ENCODE assay signal across 29 cellular contexts in the genomic region with DNA sequence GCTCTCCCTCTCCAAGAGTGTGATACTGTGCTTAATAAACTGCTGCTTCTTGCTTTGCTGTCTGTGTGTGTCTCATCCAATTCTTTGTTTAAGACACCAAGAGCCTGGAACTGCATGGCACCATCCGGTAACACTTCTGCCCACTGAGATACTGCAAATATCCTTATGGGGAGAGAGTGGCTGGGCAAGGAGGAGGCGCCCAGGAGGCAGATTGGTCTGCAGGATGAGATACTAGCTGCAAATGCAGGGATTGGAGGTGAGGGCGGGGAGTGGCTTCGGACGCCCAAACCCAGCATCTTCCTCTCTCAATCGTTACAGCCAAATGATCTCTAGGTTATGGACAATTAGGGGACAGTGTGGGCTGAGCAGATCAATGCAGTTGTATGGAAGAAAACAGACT. TPM values are rescaled to one million over a fixed set of nuclear protein-coding genes. Genes with fewer than 3 reads are reported as not detected.
DNase-seq lines count a peak whose midpoint lies in the region; ATAC-seq, FAIRE-seq and TF ChIP-seq lines count a peak whose summit lies in the region.
"Had no signal": no experiment of that assay in that cellular context is flagged by ENCODE, and none has a peak within 500 bp of the region (broad histone marks: within the 10 kb centered on the region; RNA-seq: fewer than 3 reads in every experiment).

No MANE protein-coding gene starts in this region.

- peak overlapping the region in 1 of 10 experiments; percentile 1; a peak in 1 of 20 replicates for H3K4me3 ChIP-seq in BLaER1 treated with 17β-estradiol and CSF1 and Interleukin-3, amounts not matched to agents 10 nM and 100 nM
- H3K4me3 ChIP-seq in HL-60 (replicated peaks; ENCODE audit: insufficient read depth, low read length) = no peak overlapping the region
- H3K4me3 ChIP-seq in H1 (ENCODE audit: extremely low read depth in 1 of 4, insufficient read depth in 2 of 4, low read depth in 3 of 4, low read length in 4 of 4) = peak overlapping the region in 2 of 4 experiments; percentile 1 to 42; a peak in 5 of 8 replicates
- H3K4me3 ChIP-seq: Peyer's patch had no signal

- DNase-seq in HL-60 (ENCODE audit: low read depth in 1 of 2, low spot score in 1 of 2) (no peak), H1 (ENCODE audit: low read depth in 1 of 2, low spot score in 2 of 2) (peak in 1 of 2 experiments; percentile 57), middle frontal gyrus (ENCODE audit: extremely low spot score, low spot score) (peak; percentile 42), NCI-H1436 (lab: John Stamatoyannopoulos, UW) (no peak), head of caudate nucleus (no peak), SW480 (ENCODE audit: low spot score) (no peak)
- DNase-seq: activated naive CD4-positive, alpha-beta T cell treated with anti-CD3 and anti-CD28 coated beads, Interleukin-2, amount 10 ng/mL, durations not matched to agents 7 days and 5 days; BE2C; hippocampal formation; IMR-90; NCI-H146; NCI-H82; occipital lobe; Peyer's patch; SHP77; stimulated activated CD4-positive, alpha-beta T cell treated with anti-CD3 and anti-CD28 coated beads, Interleukin-15, amount 100 ng/mL, for 24 hours; stimulated activated CD4-positive, alpha-beta T cell treated with anti-CD3 and anti-CD28 coated beads, Interleukin-4, amount 100 ng/mL, for 4 hours; stimulated activated naive B cell treated with anti-CD40 and anti-IgM and Interleukin-4, amounts not matched to agents 10 μg/mL and 1 μg/mL and 100 μg/mL, for 72 hours; substantia nigra; trophoblast cell had no signal

- H3K36me3 ChIP-seq in BLaER1 treated with 17β-estradiol and CSF1 and Interleukin-3, amounts not matched to agents 10 nM and 100 nM = peaks cover 0 to 23% (median 5%) of the 10 kb centered on the region in 11 experiments; a peak in 9 of 22 replicates
- no peaks in the 10 kb centered on the region for H3K36me3 ChIP-seq in H1 (ENCODE audit: control insufficient read depth in 2 of 4, insufficient read depth in 4 of 4, low read length in 3 of 4)
- H3K36me3 ChIP-seq: BE2C, Peyer's patch had no signal

- no peaks in the 10 kb centered on the region for H4K20me1 ChIP-seq in BLaER1 treated with 17β-estradiol and CSF1 and Interleukin-3, amounts not matched to agents 10 nM and 100 nM
- H4K20me1 ChIP-seq in H1 (replicated peaks in 1 of 2; ENCODE audit: control insufficient read depth in 1 of 2, insufficient read depth in 2 of 2, low read length in 2 of 2) = no peaks in the 10 kb centered on the region

- FAIRE-seq in H1 (lab: Jason Lieb, UNC) = peak; percentile 90
- FAIRE-seq: GM12891 had no signal

- CTCF ChIA-PET in H1 (lab: Charles Lee; ENCODE audit: partially characterized antibody) = interaction anchor here (1.0 to 4.0 kb wide), 3 partner anchors 17 to 298 kb away, joined by 3 to 21 read pairs (median 3); no protein-coding TSS in a partner anchor

- no peak overlapping the region for H2BK120ac ChIP-seq in H1 (replicated peaks; ENCODE audit: low read depth, low read length)

- H3K27ac ChIP-seq in BLaER1 treated with 17β-estradiol and CSF1 and Interleukin-3, amounts not matched to agents 10 nM and 100 nM = peak overlapping the region in 8 of 11 experiments; percentile 72 to 99 (median 94); a peak in 15 of 22 replicates
- peak overlapping the region; percentile 87; the same call in 1 of the 2 replicates for H3K27ac ChIP-seq in HL-60 (replicated peaks)
- no peak overlapping the region for H3K27ac ChIP-seq in H1 (ENCODE audit: low read depth, low read length)
- H3K27ac ChIP-seq: epithelial cell of prostate, Peyer's patch had no signal

- no peak for TF ChIP-seq POLR2A in H1 (IDR thresholded peaks at IDR 0.05; ENCODE audit: control extremely low read depth in 1 of 2, low read depth in 2 of 2, low read length in 2 of 2)

- no peak for TF ChIP-seq RAD21 in H1 (IDR thresholded peaks at IDR 0.05 in 1 of 2, conservative IDR thresholded peaks at IDR 0.05 in 1 of 2; ENCODE audit: low read depth in 2 of 2, low read length in 2 of 2)

- H3K56ac ChIP-seq in H1 (replicated peaks; ENCODE audit: insufficient read length, low read depth, low read length) = no peak overlapping the region

- intact Hi-C loops in head of caudate nucleus (cut with DNase I) = no loop called here

- no peak overlapping the region for H3K14ac ChIP-seq in H1 (ENCODE audit: insufficient read length)

- no peak for TF ChIP-seq EP300 in H1 (IDR thresholded peaks at IDR 0.05; ENCODE audit: borderline replicate concordance in 1 of 2, low read depth in 2 of 2, low read length in 2 of 2)

- 10% methylated on average over 6 of the region's 6 CpGs; no CpG with 5 or more reads in 1 of the 2 experiments for WGBS in H1 (ENCODE audit: extremely low coverage in 1 of 2, insufficient coverage in 1 of 2, insufficient read length in 1 of 2, insufficient replicate concordance in 2 of 2, low coverage in 1 of 2, low lambda C conversion rate in 2 of 2, missing lambda C conversion rate in 1 of 2), 2 experiments

- no peaks in the 10 kb centered on the region for H3K23me2 ChIP-seq in H1 (ENCODE audit: low read depth, low read length)

- no peak overlapping the region for H4K91ac ChIP-seq in H1 (replicated peaks; ENCODE audit: insufficient read length, low read length)

- H3K18ac ChIP-seq in H1 (ENCODE audit: extremely low read depth, low read length) = no peak overlapping the region

- TF ChIP-seq CTCF in HL-60 (IDR thresholded peaks at IDR 0.05; ENCODE audit: insufficient read depth, low read length) (no peak), H1 (IDR thresholded peaks at IDR 0.05; ENCODE audit: control extremely low read depth in 1 of 3, insufficient read depth in 1 of 3, low read depth in 1 of 3, low read length in 3 of 3) (no peak)

- H3K4me2 ChIP-seq in BLaER1 treated with 17β-estradiol and CSF1 and Interleukin-3, amounts not matched to agents 10 nM and 100 nM = peak overlapping the region; percentile 64 to 99 (median 94)
- H3K4me2 ChIP-seq in H1 (ENCODE audit: insufficient read depth in 1 of 2, low read depth in 2 of 2, low read length in 2 of 2) = peak overlapping the region; percentile 52 to 61

- peak overlapping the region; percentile 85 for H2AFZ ChIP-seq in H1 (ENCODE audit: low read length)

- no peak overlapping the region for H2BK12ac ChIP-seq in H1 (ENCODE audit: low read depth, low read length)

- H3K79me2 ChIP-seq in H1 (ENCODE audit: control insufficient read depth in 1 of 2, insufficient read depth in 2 of 2, low read length in 2 of 2) = no peaks in the 10 kb centered on the region

- H3K27me3 ChIP-seq in BLaER1 treated with 17β-estradiol and CSF1 and Interleukin-3, amounts not matched to agents 10 nM and 100 nM = no peaks in the 10 kb centered on the region
- H3K27me3 ChIP-seq in HL-60 (ENCODE audit: insufficient read depth, poor library complexity, severe bottlenecking) (no peaks in the 10 kb centered on the region), H1 (replicated peaks in 1 of 4; ENCODE audit: control insufficient read depth in 3 of 4, extremely low read depth in 1 of 4, insufficient read depth in 3 of 4, low read length in 3 of 4) (no peaks in the 10 kb centered on the region)
- H3K27me3 ChIP-seq: Peyer's patch had no signal

- peaks cover 0 to 12% (median 10%) of the 10 kb centered on the region in 11 experiments; a peak in 18 of 22 replicates for H3K9me3 ChIP-seq in BLaER1 treated with 17β-estradiol and CSF1 and Interleukin-3, amounts not matched to agents 10 nM and 100 nM (replicated peaks in 1 of 11)
- no peaks in the 10 kb centered on the region for H3K9me3 ChIP-seq in H1 (ENCODE audit: insufficient read depth in 2 of 2, low read depth in 1 of 2, low read length in 1 of 2)
- H3K9me3 ChIP-seq: BE2C, Peyer's patch had no signal

- H4K8ac ChIP-seq in H1 (ENCODE audit: extremely low read depth, insufficient read depth, low read length) = no peak overlapping the region

- no peak overlapping the region for H2AK5ac ChIP-seq in H1 (ENCODE audit: low read depth, low read length)

- peaks cover 63 to 100% (median 84%) of the 10 kb centered on the region in 10 experiments for H3K4me1 ChIP-seq in BLaER1 treated with 17β-estradiol and CSF1 and Interleukin-3, amounts not matched to agents 10 nM and 100 nM
- peaks cover 6 to 14% (median 8%) of the 10 kb centered on the region in 4 experiments; a peak in 5 of 7 replicates for H3K4me1 ChIP-seq in H1 (replicated peaks in 1 of 4; ENCODE audit: control insufficient read depth in 3 of 4, insufficient read depth in 4 of 4, low read length in 3 of 4)
- H3K4me1 ChIP-seq: BE2C, Peyer's patch had no signal

- H2BK5ac ChIP-seq in H1 (ENCODE audit: low read depth, low read length) = 0 out of 2 replicates have a peak overlapping the region, but pooled peaks have one; percentile 1

- H2BK20ac ChIP-seq in H1 (ENCODE audit: low read length) = no peak overlapping the region

- H2BK15ac ChIP-seq in H1 (ENCODE audit: low read length) = no peak overlapping the region

- no peak overlapping the region for H3K23ac ChIP-seq in H1 (ENCODE audit: insufficient read length)

- no peaks in the 10 kb centered on the region for H3K79me1 ChIP-seq in H1 (ENCODE audit: low read depth, low read length)

- ATAC-seq in GM18861 (IDR thresholded peaks at IDR 0.05; ENCODE audit: unreplicated experiment) = no peak
- ATAC-seq: activated T-helper 17 cell treated with anti-CD3 and anti-CD28 coated beads, Interleukin-2, amount 50 U/mL, for 72 hours; stimulated activated naive B cell treated with anti-CD40 and anti-IgM and Interleukin-4, amounts not matched to agents 10 μg/mL and 1 μg/mL and 100 μg/mL, for 72 hours had no signal

- peak overlapping the region in 4 of 11 experiments; percentile 75 to 92 (median 84); a peak in 5 of 22 replicates for H3K9ac ChIP-seq in BLaER1 treated with 17β-estradiol and CSF1 and Interleukin-3, amounts not matched to agents 10 nM and 100 nM
- 0 out of 7 replicates have a peak overlapping the region, but pooled peaks of 1 of the 4 experiments have one; percentile 28 for H3K9ac ChIP-seq in H1 (replicated peaks in 1 of 4; ENCODE audit: extremely low read depth in 1 of 4, low read depth in 3 of 4, low read length in 3 of 4)

- POLR2A ChIA-PET in H1 (lab: Charles Lee; ENCODE audit: partially characterized antibody) = interaction anchor here (1.1 kb wide), 1 partner anchor 8 kb away, joined by 3 read pairs; no protein-coding TSS in a partner anchor

- H4K5ac ChIP-seq in H1 (ENCODE audit: insufficient read length, low read depth, low read length) = no peak overlapping the region

- H3K4ac ChIP-seq in H1 (replicated peaks; ENCODE audit: insufficient read length, low read depth, low read length) = no peak overlapping the region

RNA-seq across cellular contexts. Expression of a gene that starts 1.7 kb away (rescaled TPM):
- total RNA-seq in H1 (2021; fragmentation: NEBNext Ultra II Directional; extraction: Animal tissue kit (Norgen Biotek cat#: 25700)) = not detected in 2 replicates
- polyA plus RNA-seq in H1 (2011; rRNA removed) = not detected in 2 replicates
- polyA plus RNA-seq in H1 (2011; cell fraction: cytosol; rRNA removed) = not detected
- polyA plus RNA-seq in H1 (2011; cell fraction: nucleus; rRNA removed) = not detected
- not detected in 4 replicates for polyA plus RNA-seq in H1 (2012, experiment 1 of 2)
- polyA plus RNA-seq in H1 (2012, experiment 2 of 2) = not detected
- not detected for polyA plus RNA-seq in H1 (2013, experiment 1 of 2)
- polyA plus RNA-seq in H1 (2013, experiment 2 of 2) = not detected
- polyA minus RNA-seq in H1 (2011; rRNA and poly(A)+ RNA removed) = not detected in 2 replicates
- polyA minus RNA-seq in H1 (2011; cell fraction: cytosol; rRNA and poly(A)+ RNA removed) = not detected
- polyA minus RNA-seq in H1 (2011; cell fraction: nucleus; rRNA and poly(A)+ RNA removed) = not detected
- total RNA-seq: activated T-helper 17 cell treated with anti-CD3 and anti-CD28 coated beads, Interleukin-2, amount 50 U/mL, for 72 hours; IMR-90; kidney epithelial cell; LHCN-M2; NCI-H460; Peyer's patch had no signal
- polyA plus RNA-seq: IMR-90 had no signal

RNA-seq across cellular contexts. Expression of a gene that starts 15.7 kb away (rescaled TPM):
- total RNA-seq in H1 (2021; fragmentation: NEBNext Ultra II Directional; extraction: Animal tissue kit (Norgen Biotek cat#: 25700)) = not detected in 2 replicates
- polyA plus RNA-seq in H1 (2011; rRNA removed) = 0.05 TPM in 1 of 2 replicates, not detected in the other
- polyA plus RNA-seq in H1 (2011; cell fraction: cytosol; rRNA removed) = not detected
- polyA plus RNA-seq in H1 (2011; cell fraction: nucleus; rRNA removed) = not detected
- polyA plus RNA-seq in H1 (2012, experiment 1 of 2) = not detected in 4 replicates
- not detected for polyA plus RNA-seq in H1 (2012, experiment 2 of 2)
- polyA plus RNA-seq in H1 (2013, experiment 1 of 2) = not detected
- polyA plus RNA-seq in H1 (2013, experiment 2 of 2) = not detected
- not detected in 2 replicates for polyA minus RNA-seq in H1 (2011; rRNA and poly(A)+ RNA removed)
- polyA minus RNA-seq in H1 (2011; cell fraction: cytosol; rRNA and poly(A)+ RNA removed) = not detected
- not detected for polyA minus RNA-seq in H1 (2011; cell fraction: nucleus; rRNA and poly(A)+ RNA removed)
- total RNA-seq: IMR-90, LHCN-M2, NCI-H460 had no signal

RNA-seq across cellular contexts. Expression of a gene that starts 32.2 kb away (rescaled TPM):
- 7.2 and 8.1 TPM in 2 replicates for total RNA-seq in H1 (2021; fragmentation: NEBNext Ultra II Directional; extraction: Animal tissue kit (Norgen Biotek cat#: 25700))
- polyA plus RNA-seq in H1 (2011; rRNA removed) = 4.6 and 6.6 TPM in 2 replicates
- 5.2 TPM for polyA plus RNA-seq in H1 (2011; cell fraction: cytosol; rRNA removed)
- polyA plus RNA-seq in H1 (2011; cell fraction: nucleus; rRNA removed) = 12.7 TPM
- polyA plus RNA-seq in H1 (2012, experiment 1 of 2) = 2.9 to 4.4 TPM (median 3.7 TPM) in 4 replicates
- 1.4 TPM for polyA plus RNA-seq in H1 (2012, experiment 2 of 2)
- 3.1 TPM for polyA plus RNA-seq in H1 (2013, experiment 1 of 2)
- 2.6 TPM for polyA plus RNA-seq in H1 (2013, experiment 2 of 2)
- 1.4 and 1.6 TPM in 2 replicates for polyA minus RNA-seq in H1 (2011; rRNA and poly(A)+ RNA removed)
- polyA minus RNA-seq in H1 (2011; cell fraction: cytosol; rRNA and poly(A)+ RNA removed) = 3.9 TPM
- 4.5 TPM for polyA minus RNA-seq in H1 (2011; cell fraction: nucleus; rRNA and poly(A)+ RNA removed)

RNA-seq across cellular contexts. Expression of a gene that starts 57.8 kb away (rescaled TPM):
- 0.40 and 1.2 TPM in 2 replicates for total RNA-seq in H1 (2021; fragmentation: NEBNext Ultra II Directional; extraction: Animal tissue kit (Norgen Biotek cat#: 25700))
- polyA plus RNA-seq in H1 (2011; rRNA removed) = 0.09 and 0.22 TPM in 2 replicates
- polyA plus RNA-seq in H1 (2011; cell fraction: cytosol; rRNA removed) = 0.32 TPM
- 2.3 TPM for polyA plus RNA-seq in H1 (2011; cell fraction: nucleus; rRNA removed)
- 0.64 to 0.87 TPM (median 0.86 TPM) in 4 replicates for polyA plus RNA-seq in H1 (2012, experiment 1 of 2)
- polyA plus RNA-seq in H1 (2012, experiment 2 of 2) = not detected
- polyA plus RNA-seq in H1 (2013, experiment 1 of 2) = 0.24 TPM
- polyA plus RNA-seq in H1 (2013, experiment 2 of 2) = 0.28 TPM
- polyA minus RNA-seq in H1 (2011; rRNA and poly(A)+ RNA removed) = not detected in 2 replicates
- polyA minus RNA-seq in H1 (2011; cell fraction: cytosol; rRNA and poly(A)+ RNA removed) = not detected
- not detected for polyA minus RNA-seq in H1 (2011; cell fraction: nucleus; rRNA and poly(A)+ RNA removed)
- total RNA-seq: IMR-90, kidney epithelial cell, LHCN-M2, liver, NCI-H460, occipital lobe had no signal
- polyA plus RNA-seq: IMR-90 had no signal
